ENCODE assay signal across 8 cellular contexts in genomic region chr12:102478416-102479098, GRCh38. TPM values are rescaled to one million over a fixed set of nuclear protein-coding genes. Genes with fewer than 3 reads are reported as not detected.
DNase-seq lines count a peak whose midpoint lies in the region; ATAC-seq lines count a peak whose summit lies in the region.

No MANE protein-coding gene starts in this region.

- ATAC-seq in GM21528 (IDR thresholded peaks at IDR 0.05; ENCODE audit: low FRiP score, unreplicated experiment) = peak; percentile 70

- DNase-seq in NK-92 treated with Interleukin-12 subunit alpha and Interleukin-12 subunit beta, amount 100 ng/mL, for 24 hours (lab: John Stamatoyannopoulos, UW) = peak; percentile 57
- DNase-seq in NK-92 (lab: John Stamatoyannopoulos, UW; ENCODE audit: unreplicated experiment) = no peak
- DNase-seq in Jurkat, Clone E6-1 (ENCODE audit: low read depth, low spot score) = peak; percentile 86
- peak; percentile 23 to 24 for DNase-seq in stimulated activated CD8-positive, alpha-beta memory T cell treated with anti-CD3 and anti-CD28 coated beads, Interleukin-2, amount 100 ng/mL, for 48 hours (ENCODE audit: low read depth in 2 of 2)
- no peak for DNase-seq in HT-29 (ENCODE audit: low spot score)
- no peak for DNase-seq in DMS114 treated with DMSO at 0.1 percent for 48 hours (lab: John Stamatoyannopoulos, UW; ENCODE audit: unreplicated experiment)

- peak overlapping the region; percentile 4 to 15 for H3K27ac ChIP-seq in esophagus (ENCODE audit: low read depth in 2 of 2, low read length in 1 of 2)

- no peaks in the 10 kb centered on the region for H3K36me3 ChIP-seq in esophagus (ENCODE audit: control insufficient read depth in 2 of 2, insufficient read depth in 2 of 2, low read length in 1 of 2)

- no peaks in the 10 kb centered on the region for H3K9me3 ChIP-seq in esophagus (ENCODE audit: control insufficient read depth in 2 of 2, insufficient read depth in 1 of 2, low read depth in 1 of 2, low read length in 1 of 2)

- H3K27me3 ChIP-seq in esophagus (ENCODE audit: control insufficient read depth in 1 of 2, insufficient read depth in 2 of 2, low read length in 2 of 2) = no peaks in the 10 kb centered on the region

- 25 to 26% methylated on average over 4 of the region's 4 CpGs for WGBS in esophagus, 2 donors

- H3K4me3 ChIP-seq in Jurkat, Clone E6-1 (ENCODE audit: low read length) = no peak overlapping the region
- no peak overlapping the region for H3K4me3 ChIP-seq in esophagus (ENCODE audit: low read depth in 1 of 2, low read length in 2 of 2)

- H3K4me1 ChIP-seq in esophagus (ENCODE audit: control insufficient read depth in 2 of 2, insufficient read depth in 2 of 2, low read length in 1 of 2) = peaks cover 0 to 7% of the 10 kb centered on the region in 2 donors

RNA-seq across cellular contexts. Expression of gene IGF1, which starts 1.8 kb away (rescaled TPM):
- not detected for polyA plus RNA-seq in Jurkat, Clone E6-1 (2012; ENCODE audit: insufficient read depth, insufficient read length)
- polyA plus RNA-seq in esophagus = under 1 TPM; 0.56 to 0.90 TPM
- total RNA-seq in HT-29 (2014; rRNA removed; shearing (Covaris generic)) = not detected in 2 replicates

Comparison
In these comparisons a context has a peak if more than half of its experiments do, and no peak if none do; other contexts are left out.
1. DNase-seq: peak in NK-92 treated with Interleukin-12 subunit alpha and Interleukin-12 subunit beta, amount 100 ng/mL, for 24 hours (single experiment), Jurkat, Clone E6-1 (single experiment) and stimulated activated CD8-positive, alpha-beta memory T cell treated with anti-CD3 and anti-CD28 coated beads, Interleukin-2, amount 100 ng/mL, for 48 hours (2 of 2); none in NK-92 (single experiment), HT-29 (single experiment) and DMS114 treated with DMSO at 0.1 percent for 48 hours (single experiment).